ENCODE assay signal across 8 cellular contexts in genomic region chr6:16635810-16636602, GRCh38.
DNase-seq lines count a peak whose midpoint lies in the region; ATAC-seq, FAIRE-seq and TF ChIP-seq lines count a peak whose summit lies in the region.

No MANE protein-coding gene starts in this region.

- peaks cover 54% of the 10 kb centered on the region for H3K4me1 Mint-ChIP-seq in HFFc6 (ENCODE audit: low read depth)
- peaks cover 6% of the 10 kb centered on the region for H3K4me1 Mint-ChIP-seq in activated naive CD4-positive, alpha-beta T cell treated with anti-CD3 and anti-CD28 coated beads for 36 hours (ENCODE audit: low read depth)

- CTCF ChIA-PET in activated naive CD4-positive, alpha-beta T cell treated with anti-CD3 and anti-CD28 coated beads for 36 hours (lab: Charles Lee): interaction anchor here (0.6 kb wide), 1 partner anchor 16 kb away, joined by 3 read pairs; no protein-coding TSS in a partner anchor

- TF ChIP-seq CTCF in HFFc6 (IDR thresholded peaks at IDR 0.05): no peak

- H3K4me3 Mint-ChIP-seq in HFFc6: no peak overlapping the region
- H3K4me3 Mint-ChIP-seq in activated naive CD4-positive, alpha-beta T cell treated with anti-CD3 and anti-CD28 coated beads for 36 hours: no peak overlapping the region

- intact Hi-C loops in activated naive CD4-positive, alpha-beta T cell treated with anti-CD3 and anti-CD28 coated beads for 36 hours (cut with micrococcal nuclease): no loop called here

- peak overlapping the region; percentile 78 for H3K27ac Mint-ChIP-seq in HFFc6
- no peak overlapping the region for H3K27ac Mint-ChIP-seq in activated naive CD4-positive, alpha-beta T cell treated with anti-CD3 and anti-CD28 coated beads for 36 hours

- peak; percentile 90 for FAIRE-seq in RCC 7860 (lab: Jason Lieb, UNC)

- peaks cover 5% of the 10 kb centered on the region; the same call in 1 of the 2 replicates for H3K36me3 Mint-ChIP-seq in HFFc6 (ENCODE audit: low read depth)
- H3K36me3 Mint-ChIP-seq in activated naive CD4-positive, alpha-beta T cell treated with anti-CD3 and anti-CD28 coated beads for 36 hours (ENCODE audit: low read depth): peaks cover 8% of the 10 kb centered on the region

- no peaks in the 10 kb centered on the region for H3K27me3 Mint-ChIP-seq in HFFc6 (ENCODE audit: insufficient read depth)
- no peaks in the 10 kb centered on the region for H3K27me3 Mint-ChIP-seq in activated naive CD4-positive, alpha-beta T cell treated with anti-CD3 and anti-CD28 coated beads for 36 hours (ENCODE audit: low read depth)

- DNase-seq in ELR (ENCODE audit: low read depth): peak; percentile 80
- peak; percentile 60 for DNase-seq in HFFc6
- peak; percentile 86 for DNase-seq in RCC 7860 (ENCODE audit: low spot score)
- DNase-seq in glomerular visceral epithelial cell (ENCODE audit: extremely low spot score): peak; percentile 92
- DNase-seq in NCI-H2171 treated with DMSO at 0.1 percent for 48 hours (lab: John Stamatoyannopoulos, UW): no peak
- no peak for DNase-seq in activated naive CD4-positive, alpha-beta T cell treated with anti-CD3 and anti-CD28 coated beads for 36 hours
- no peak for DNase-seq in NCI-H524 (lab: John Stamatoyannopoulos, UW)

- H3K9me3 Mint-ChIP-seq in HFFc6: no peaks in the 10 kb centered on the region
- H3K9me3 Mint-ChIP-seq in activated naive CD4-positive, alpha-beta T cell treated with anti-CD3 and anti-CD28 coated beads for 36 hours: no peaks in the 10 kb centered on the region

- ATAC-seq in GM19455 (IDR thresholded peaks at IDR 0.05; ENCODE audit: unreplicated experiment): no peak

Comparison
In these comparisons a context has a peak if more than half of its experiments do, and no peak if none do; other contexts are left out.
1. DNase-seq: peak in ELR (single experiment), HFFc6 (single experiment), RCC 7860 (single experiment) and glomerular visceral epithelial cell (single experiment); none in NCI-H2171 treated with DMSO at 0.1 percent for 48 hours (single experiment), activated naive CD4-positive, alpha-beta T cell treated with anti-CD3 and anti-CD28 coated beads for 36 hours (single experiment) and NCI-H524 (0 of 2).